Comparison of ENCODE assay signal across 1 cellular context in the genomic region with DNA sequence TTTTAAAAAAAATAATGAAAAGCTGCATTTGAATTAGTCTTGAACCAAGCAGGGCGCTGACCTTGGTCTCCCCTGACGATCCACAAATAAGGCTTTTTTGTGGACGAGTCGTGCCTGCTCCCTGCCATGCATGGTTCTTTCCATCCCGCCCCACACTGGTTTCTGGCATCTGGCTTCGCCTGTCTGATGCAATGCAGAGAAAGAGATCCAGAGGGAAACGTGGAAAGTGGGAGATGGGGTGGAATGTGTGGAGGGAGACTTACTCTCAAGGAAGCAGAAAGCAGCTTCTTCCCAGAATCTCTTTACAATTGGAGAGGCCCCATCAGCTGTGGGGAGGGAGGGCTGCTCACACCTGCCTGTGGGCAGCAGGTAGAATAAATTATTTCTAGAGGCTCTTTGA.
TF ChIP-seq lines count a peak whose summit lies in the region.

No MANE protein-coding gene starts in this region.

TF ChIP-seq in H1, 55 proteins besides CTCF, POLR2A, EP300 and RAD21:
- TF ChIP-seq BRCA1 (IDR thresholded peaks at IDR 0.05; ENCODE audit: low read depth, low read length) (no peak), ASH2L (IDR thresholded peaks at IDR 0.05; ENCODE audit: low read length) (no peak), SP2 (IDR thresholded peaks at IDR 0.05; ENCODE audit: low read length) (no peak), CEBPB (IDR thresholded peaks at IDR 0.05; ENCODE audit: low read depth, low read length) (peak; percentile 53; the same call in 1 of the 2 replicates), TAF1 (IDR thresholded peaks at IDR 0.05; ENCODE audit: low read depth, low read length) (no peak), PHF8 (conservative IDR thresholded peaks at IDR 0.05; ENCODE audit: low read depth, low read length) (no peak), SIRT6 (IDR thresholded peaks at IDR 0.05; ENCODE audit: low read length) (no peak), SAP30 (IDR thresholded peaks at IDR 0.05; ENCODE audit: insufficient read depth, insufficient replicate concordance, low read length) (no peak)
- TF ChIP-seq, protein P1, sequence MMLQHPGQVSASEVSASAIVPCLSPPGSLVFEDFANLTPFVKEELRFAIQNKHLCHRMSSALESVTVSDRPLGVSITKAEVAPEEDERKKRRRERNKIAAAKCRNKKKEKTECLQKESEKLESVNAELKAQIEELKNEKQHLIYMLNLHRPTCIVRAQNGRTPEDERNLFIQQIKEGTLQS (IDR thresholded peaks at IDR 0.05; ENCODE audit: insufficient read depth, low read depth, low read length), result no peak
